In the genomic region with DNA sequence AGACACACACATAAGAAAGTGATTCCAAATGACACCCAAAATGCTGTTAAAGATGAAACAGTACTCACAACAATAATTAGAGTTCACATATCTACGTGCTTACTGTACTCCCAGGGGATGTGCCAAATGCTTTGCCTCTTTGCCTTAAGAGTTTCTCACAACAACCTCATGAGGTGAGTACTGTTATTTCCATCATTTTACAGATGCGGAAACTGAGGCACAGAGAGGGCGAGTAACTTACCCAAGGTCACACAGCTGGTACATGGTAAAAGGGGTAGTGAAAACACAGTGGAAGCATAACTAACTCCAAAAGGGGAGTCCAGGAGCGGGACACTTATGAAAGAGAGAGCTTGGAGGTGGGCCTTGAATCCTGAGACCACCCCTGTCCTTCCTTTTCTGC, we compare ENCODE assay signal across 28 cellular contexts.
"Had no signal": no experiment of that assay in that cellular context is flagged by ENCODE, and none has a peak within 500 bp of the region (broad histone marks: within the 10 kb centered on the region; RNA-seq: fewer than 3 reads in every experiment).

No MANE protein-coding gene starts in this region.

- DNase-seq: kidney glomerular epithelial cell; left cardiac atrium; left lung; lower lobe of right lung; mammary epithelial cell; mesenchymal stem cell; naive thymus-derived CD8-positive, alpha-beta T cell; nucleus accumbens; pancreas; posterior cingulate gyrus; retina; right cardiac atrium; stimulated activated CD4-positive, alpha-beta T cell treated with anti-CD3 and anti-CD28 coated beads, Interleukin-12 subunit alpha, Interleukin-12 subunit beta, amount 100 ng/mL, for 4 hours; stimulated activated CD4-positive, alpha-beta T cell treated with anti-CD3 and anti-CD28 coated beads, Interleukin-15, amount 100 ng/mL, for 24 hours; stimulated activated CD4-positive, alpha-beta T cell treated with anti-CD3 and anti-CD28 coated beads, Interleukin-2, amount 100 ng/mL, for 24 hours; stimulated activated CD4-positive, alpha-beta T cell treated with anti-CD3 and anti-CD28 coated beads, Interleukin-4, amount 100 ng/mL, for 1 hour; stimulated activated naive B cell treated with anti-CD40 and anti-IgM and Interleukin-4, amounts not matched to agents 10 μg/mL and 1 μg/mL and 100 μg/mL, for 72 hours; stimulated activated naive CD8-positive, alpha-beta T cell treated with anti-CD3 and anti-CD28 coated beads, Interleukin-15, Interleukin-2, amounts not matched to agents 100 U/mL and 50 U/mL, for 24 hours; stomach; testis; thyroid gland; transverse colon; upper lobe of left lung had no signal

- H3K36me3 ChIP-seq: left lung, lower lobe of right lung, pancreas, prostate gland, stomach, thyroid gland, transverse colon, upper lobe of left lung, vagina had no signal

- H3K4me3 ChIP-seq: left lung, lower lobe of right lung, pancreas, prostate gland, skin epidermis, stomach, testis, thyroid gland, transverse colon, upper lobe of left lung, vagina had no signal

- H3K4me1 ChIP-seq: left lung, lower lobe of right lung, pancreas, prostate gland, testis, thyroid gland, transverse colon, upper lobe of left lung, vagina had no signal

- FAIRE-seq: keratinocyte, pancreas had no signal

- ATAC-seq: left cardiac atrium; left lung; lower lobe of right lung; naive thymus-derived CD8-positive, alpha-beta T cell; pancreas; right cardiac atrium; sciatic nerve; stimulated activated naive B cell treated with anti-CD40 and anti-IgM and Interleukin-4, amounts not matched to agents 10 μg/mL and 1 μg/mL and 100 μg/mL, for 72 hours; stimulated activated naive CD8-positive, alpha-beta T cell treated with anti-CD3 and anti-CD28 coated beads, Interleukin-15, Interleukin-2, amounts not matched to agents 100 U/mL and 50 U/mL, for 24 hours had no signal

- H3K27me3 ChIP-seq: testis, thyroid gland, upper lobe of left lung, vagina had no signal

- H3K27ac ChIP-seq: left lung, lower lobe of right lung, pancreas, prostate gland, skin epidermis, stomach, testis, thyroid gland, transverse colon, upper lobe of left lung, vagina had no signal

- H3K9me3 ChIP-seq: left lung, lower lobe of right lung, pancreas, prostate gland, testis, thyroid gland, transverse colon, upper lobe of left lung, vagina had no signal
